In the genomic region with DNA sequence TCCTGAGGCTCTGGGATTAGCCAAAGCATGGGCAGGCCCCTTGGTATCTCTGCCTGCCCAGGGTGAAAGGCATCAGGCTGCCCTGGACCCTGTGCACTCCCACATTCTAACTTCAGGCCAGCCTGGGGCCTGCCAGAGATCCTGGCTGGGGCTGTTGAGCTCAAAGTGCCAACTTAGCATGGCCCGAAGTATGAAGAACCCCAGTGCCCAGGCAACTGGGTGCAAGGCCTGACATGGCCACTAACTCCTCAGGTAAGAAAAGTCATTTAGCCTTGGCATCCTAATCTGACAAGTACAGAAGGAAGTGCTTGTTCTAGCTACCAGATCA, we compare ENCODE assay signal across 10 cellular contexts. TPM values are rescaled to one million over a fixed set of nuclear protein-coding genes. Genes with fewer than 3 reads are reported as not detected.
DNase-seq lines count a peak whose midpoint lies in the region; ATAC-seq and TF ChIP-seq lines count a peak whose summit lies in the region.
"Had no signal": no experiment of that assay in that cellular context is flagged by ENCODE, and none has a peak within 500 bp of the region (broad histone marks: within the 10 kb centered on the region; RNA-seq: fewer than 3 reads in every experiment).

No MANE protein-coding gene starts in this region.

- no peak overlapping the region for H3K4me3 Mint-ChIP-seq in activated CD8-positive, alpha-beta memory T cell treated with anti-CD3 and anti-CD28 coated beads, Interleukin-2, amount 10 ng/mL, durations not matched to agents 7 days and 5 days

- peaks cover 20% of the 10 kb centered on the region for H3K36me3 Mint-ChIP-seq in activated CD8-positive, alpha-beta memory T cell treated with anti-CD3 and anti-CD28 coated beads, Interleukin-2, amount 10 ng/mL, durations not matched to agents 7 days and 5 days

- WGBS in thymus: 98% methylated on average over 1 of the region's 1 CpG

- H3K9me3 ChIP-seq in muscle layer of duodenum (ENCODE audit: control insufficient read depth in 1 of 2, low read length in 2 of 2) (no peaks in the 10 kb centered on the region), thymus (ENCODE audit: control insufficient read depth) (no peaks in the 10 kb centered on the region), BE2C (no peaks in the 10 kb centered on the region)

- no peaks in the 10 kb centered on the region for H3K27me3 Mint-ChIP-seq in activated CD8-positive, alpha-beta memory T cell treated with anti-CD3 and anti-CD28 coated beads, Interleukin-2, amount 10 ng/mL, durations not matched to agents 7 days and 5 days

- no peak for DNase-seq in activated CD8-positive, alpha-beta memory T cell treated with anti-CD3 and anti-CD28 coated beads, Interleukin-2, amount 10 ng/mL, durations not matched to agents 7 days and 5 days
- no peak for DNase-seq in activated CD8-positive, alpha-beta memory T cell treated with anti-CD3 and anti-CD28 coated beads for 24 hours
- no peak for DNase-seq in retina
- no peak for DNase-seq in NCI-H146 (lab: John Stamatoyannopoulos, UW)
- no peak for DNase-seq in BE2C
- DNase-seq: cerebellar nuclear complex, NCI-H2029 treated with DMSO at 0.1 percent for 48 hours had no signal

- H3K27ac ChIP-seq in cingulate gyrus (ENCODE audit: low read depth, low read length): peak overlapping the region; percentile 96
- H3K27ac ChIP-seq in muscle layer of duodenum (ENCODE audit: low read length): peak overlapping the region; percentile 56
- H3K27ac ChIP-seq in thymus (ENCODE audit: low read depth): peak overlapping the region; percentile 90

- CTCF ChIA-PET in activated CD8-positive, alpha-beta memory T cell treated with anti-CD3 and anti-CD28 coated beads, Interleukin-2, amount 10 ng/mL, durations not matched to agents 7 days and 5 days (lab: Charles Lee): interaction anchor here (0.7 to 10.8 kb wide), 8 partner anchors 9 to 51 kb away, joined by 3 to 76 read pairs (median 8); no protein-coding TSS in a partner anchor

- TF ChIP-seq CTCF in BE2C (IDR thresholded peaks at IDR 0.05; ENCODE audit: low read depth, low read length): no peak

- H3K27me3 ChIP-seq in muscle layer of duodenum (ENCODE audit: low read depth, low read length) (no peaks in the 10 kb centered on the region), thymus (ENCODE audit: control insufficient read depth, insufficient read depth) (no peaks in the 10 kb centered on the region), BE2C (no peaks in the 10 kb centered on the region)

- H3K27ac Mint-ChIP-seq in activated CD8-positive, alpha-beta memory T cell treated with anti-CD3 and anti-CD28 coated beads, Interleukin-2, amount 10 ng/mL, durations not matched to agents 7 days and 5 days: peak overlapping the region; percentile 96

- H3K4me1 ChIP-seq in muscle layer of duodenum (ENCODE audit: control insufficient read depth in 1 of 2, insufficient read depth in 2 of 2, low read length in 2 of 2) (peaks cover 34 to 68% of the 10 kb centered on the region in 2 donors), thymus (ENCODE audit: control insufficient read depth, insufficient read depth, low read length) (peaks cover 81% of the 10 kb centered on the region), BE2C (no peaks in the 10 kb centered on the region)

- peaks cover 98% of the 10 kb centered on the region for H3K4me1 Mint-ChIP-seq in activated CD8-positive, alpha-beta memory T cell treated with anti-CD3 and anti-CD28 coated beads, Interleukin-2, amount 10 ng/mL, durations not matched to agents 7 days and 5 days

- ATAC-seq in activated CD8-positive, alpha-beta memory T cell treated with anti-CD3 and anti-CD28 coated beads, Interleukin-2, amount 10 ng/mL, durations not matched to agents 7 days and 5 days: no peak

- H3K36me3 ChIP-seq in muscle layer of duodenum (ENCODE audit: control insufficient read depth in 1 of 2, insufficient read depth in 2 of 2, low read length in 2 of 2): peaks cover 5 to 9% of the 10 kb centered on the region in 2 donors
- H3K36me3 ChIP-seq in thymus (ENCODE audit: control insufficient read depth, insufficient read depth): peaks cover 79% of the 10 kb centered on the region
- peaks cover 7% of the 10 kb centered on the region for H3K36me3 ChIP-seq in BE2C

- H3K9me3 Mint-ChIP-seq in activated CD8-positive, alpha-beta memory T cell treated with anti-CD3 and anti-CD28 coated beads, Interleukin-2, amount 10 ng/mL, durations not matched to agents 7 days and 5 days (ENCODE audit: low read depth): no peaks in the 10 kb centered on the region

- H3K4me3 ChIP-seq in muscle layer of duodenum (ENCODE audit: low read depth in 1 of 2, low read length in 2 of 2) (no peak overlapping the region), thymus (ENCODE audit: low read length) (no peak overlapping the region), BE2C (ENCODE audit: low read depth, low read length) (no peak overlapping the region)

RNA-seq across cellular contexts. Expression of gene FAM53B, which starts 43.2 kb away (rescaled TPM):
- 10 to 100 TPM; 33.5 to 45.5 TPM for total RNA-seq in activated CD8-positive, alpha-beta memory T cell treated with anti-CD3 and anti-CD28 coated beads, Interleukin-2, amount 10 ng/mL, durations not matched to agents 7 days and 5 days
- polyA plus RNA-seq in thymus: 46.2 TPM
- polyA plus RNA-seq in BE2C (2012; ENCODE audit: insufficient read depth, insufficient read length, low read depth): 22.9 TPM
